ENCODE assay signal across 9 cellular contexts in genomic region chr3:51710631-51711351, GRCh38. TPM values are rescaled to one million over a fixed set of nuclear protein-coding genes. Genes with fewer than 3 reads are reported as not detected.
DNase-seq lines count a peak whose midpoint lies in the region; ATAC-seq and TF ChIP-seq lines count a peak whose summit lies in the region.
"Had no signal": no experiment of that assay in that cellular context is flagged by ENCODE, and none has a peak within 500 bp of the region (broad histone marks: within the 10 kb centered on the region; RNA-seq: fewer than 3 reads in every experiment).

No MANE protein-coding gene starts in this region.

- intact Hi-C loops in activated CD8-positive, alpha-beta T cell treated with anti-CD3 and anti-CD28 coated beads for 36 hours (cut with micrococcal nuclease), result no loop called here

- no peak overlapping the region for H3K27ac Mint-ChIP-seq in activated CD8-positive, alpha-beta T cell treated with anti-CD3 and anti-CD28 coated beads for 36 hours
- no peak overlapping the region for H3K27ac Mint-ChIP-seq in activated CD8-positive, alpha-beta T cell treated with anti-CD3 and anti-CD28 coated beads, Interleukin-2, amount 10 ng/mL, durations not matched to agents 7 days and 5 days
- peak overlapping the region; percentile 81 for H3K27ac Mint-ChIP-seq in central memory CD8-positive, alpha-beta T cell (ENCODE audit: low read depth)
- H3K27ac Mint-ChIP-seq in progenitor cell of endocrine pancreas, result no peak overlapping the region

- DNase-seq in activated CD8-positive, alpha-beta T cell treated with anti-CD3 and anti-CD28 coated beads for 36 hours, result peak; percentile 42
- no peak for DNase-seq in activated CD8-positive, alpha-beta T cell treated with anti-CD3 and anti-CD28 coated beads, Interleukin-2, amount 10 ng/mL, durations not matched to agents 7 days and 5 days
- DNase-seq in NCI-H524 treated with DMSO at 0.1 percent for 48 hours (lab: John Stamatoyannopoulos, UW) (peak; percentile 41), progenitor cell of endocrine pancreas (ENCODE audit: low spot score, unreplicated experiment) (no peak), OCI-M1 (lab: John Stamatoyannopoulos, UW) (no peak), NCI-H1436 (lab: John Stamatoyannopoulos, UW) (no peak)
- no peak for DNase-seq in central memory CD8-positive, alpha-beta T cell (ENCODE audit: low spot score in 2 of 2)
- DNase-seq: NCI-H1092 had no signal

- POLR2A ChIA-PET in activated CD8-positive, alpha-beta T cell treated with anti-CD3 and anti-CD28 coated beads for 36 hours (lab: Charles Lee), result interaction anchor here (0.6 kb wide), 1 partner anchor 8 kb away, joined by 3 read pairs; no protein-coding TSS in a partner anchor
- POLR2A ChIA-PET in activated CD8-positive, alpha-beta T cell treated with anti-CD3 and anti-CD28 coated beads, Interleukin-2, amount 10 ng/mL, durations not matched to agents 7 days and 5 days (lab: Charles Lee), result no interaction called here

- H3K4me3 Mint-ChIP-seq in activated CD8-positive, alpha-beta T cell treated with anti-CD3 and anti-CD28 coated beads for 36 hours, result no peak overlapping the region
- no peak overlapping the region for H3K4me3 Mint-ChIP-seq in activated CD8-positive, alpha-beta T cell treated with anti-CD3 and anti-CD28 coated beads, Interleukin-2, amount 10 ng/mL, durations not matched to agents 7 days and 5 days
- H3K4me3 Mint-ChIP-seq in central memory CD8-positive, alpha-beta T cell, result no peak overlapping the region
- no peak overlapping the region for H3K4me3 Mint-ChIP-seq in progenitor cell of endocrine pancreas (ENCODE audit: low read depth)

- CTCF ChIA-PET in activated CD8-positive, alpha-beta T cell treated with anti-CD3 and anti-CD28 coated beads for 36 hours (lab: Charles Lee), result interaction anchor here (1.1 to 3.0 kb wide), 11 partner anchors 9 to 209 kb away, joined by 3 to 20 read pairs (median 5); no protein-coding TSS in a partner anchor
- CTCF ChIA-PET in activated CD8-positive, alpha-beta T cell treated with anti-CD3 and anti-CD28 coated beads, Interleukin-2, amount 10 ng/mL, durations not matched to agents 7 days and 5 days (lab: Charles Lee), result interaction anchor here (1.2 to 1.3 kb wide), 2 partner anchors 8 to 89 kb away, joined by 5 to 10 read pairs; no protein-coding TSS in a partner anchor

- H3K9me3 Mint-ChIP-seq in activated CD8-positive, alpha-beta T cell treated with anti-CD3 and anti-CD28 coated beads for 36 hours, result no peaks in the 10 kb centered on the region
- H3K9me3 Mint-ChIP-seq in activated CD8-positive, alpha-beta T cell treated with anti-CD3 and anti-CD28 coated beads, Interleukin-2, amount 10 ng/mL, durations not matched to agents 7 days and 5 days (ENCODE audit: insufficient read depth), result no peaks in the 10 kb centered on the region
- no peaks in the 10 kb centered on the region for H3K9me3 Mint-ChIP-seq in central memory CD8-positive, alpha-beta T cell
- H3K9me3 Mint-ChIP-seq in progenitor cell of endocrine pancreas (ENCODE audit: low read depth), result no peaks in the 10 kb centered on the region

- H3K27me3 Mint-ChIP-seq in activated CD8-positive, alpha-beta T cell treated with anti-CD3 and anti-CD28 coated beads for 36 hours, result peaks cover 3% of the 10 kb centered on the region
- H3K27me3 Mint-ChIP-seq in activated CD8-positive, alpha-beta T cell treated with anti-CD3 and anti-CD28 coated beads, Interleukin-2, amount 10 ng/mL, durations not matched to agents 7 days and 5 days (ENCODE audit: low read depth), result peaks cover 6% of the 10 kb centered on the region
- H3K27me3 Mint-ChIP-seq in central memory CD8-positive, alpha-beta T cell, result no peaks in the 10 kb centered on the region
- H3K27me3 Mint-ChIP-seq in progenitor cell of endocrine pancreas, result peaks cover 29% of the 10 kb centered on the region

- peaks cover 10% of the 10 kb centered on the region for H3K4me1 Mint-ChIP-seq in activated CD8-positive, alpha-beta T cell treated with anti-CD3 and anti-CD28 coated beads for 36 hours (ENCODE audit: low read depth)
- no peaks in the 10 kb centered on the region for H3K4me1 Mint-ChIP-seq in activated CD8-positive, alpha-beta T cell treated with anti-CD3 and anti-CD28 coated beads, Interleukin-2, amount 10 ng/mL, durations not matched to agents 7 days and 5 days (ENCODE audit: low read depth)
- peaks cover 32% of the 10 kb centered on the region for H3K4me1 Mint-ChIP-seq in central memory CD8-positive, alpha-beta T cell
- H3K4me1 Mint-ChIP-seq in progenitor cell of endocrine pancreas (ENCODE audit: low read depth), result peaks cover 2% of the 10 kb centered on the region

- no peak for TF ChIP-seq CTCF in activated CD8-positive, alpha-beta T cell treated with anti-CD3 and anti-CD28 coated beads for 36 hours (IDR thresholded peaks at IDR 0.05)
- peak; percentile 40 for TF ChIP-seq CTCF in progenitor cell of endocrine pancreas (IDR thresholded peaks at IDR 0.05; ENCODE audit: unreplicated experiment)

- ATAC-seq in activated CD8-positive, alpha-beta T cell treated with anti-CD3 and anti-CD28 coated beads for 36 hours, result peak; percentile 53
- ATAC-seq in activated CD8-positive, alpha-beta T cell treated with anti-CD3 and anti-CD28 coated beads, Interleukin-2, amount 10 ng/mL, durations not matched to agents 7 days and 5 days, result no peak
- no peak for ATAC-seq in central memory CD8-positive, alpha-beta T cell (replicated peaks; ENCODE audit: extremely low read depth, poor library complexity, severe bottlenecking)
- ATAC-seq in HG02885 (IDR thresholded peaks at IDR 0.05; ENCODE audit: poor library complexity, unreplicated experiment), result no peak

- H3K36me3 Mint-ChIP-seq in activated CD8-positive, alpha-beta T cell treated with anti-CD3 and anti-CD28 coated beads for 36 hours (ENCODE audit: low read depth), result peaks cover 2% of the 10 kb centered on the region
- H3K36me3 Mint-ChIP-seq in activated CD8-positive, alpha-beta T cell treated with anti-CD3 and anti-CD28 coated beads, Interleukin-2, amount 10 ng/mL, durations not matched to agents 7 days and 5 days (ENCODE audit: low read depth), result peaks cover 4% of the 10 kb centered on the region
- H3K36me3 Mint-ChIP-seq in central memory CD8-positive, alpha-beta T cell (ENCODE audit: insufficient read depth), result peaks cover 5% of the 10 kb centered on the region
- no peaks in the 10 kb centered on the region for H3K36me3 Mint-ChIP-seq in progenitor cell of endocrine pancreas (ENCODE audit: insufficient read depth)

RNA-seq across cellular contexts. Expression of gene GRM2, which starts 3.9 kb away (rescaled TPM):
- under 1 TPM; 0.20 to 0.22 TPM for total RNA-seq in activated CD8-positive, alpha-beta T cell treated with anti-CD3 and anti-CD28 coated beads for 36 hours
- 1 to 10 TPM; 1.1 to 1.7 TPM for total RNA-seq in activated CD8-positive, alpha-beta T cell treated with anti-CD3 and anti-CD28 coated beads, Interleukin-2, amount 10 ng/mL, durations not matched to agents 7 days and 5 days
- total RNA-seq in progenitor cell of endocrine pancreas, result 0.19 and 0.82 TPM in 2 replicates

RNA-seq across cellular contexts. Expression of gene TEX264, which starts 39.7 kb away (rescaled TPM):
- 10 to 100 TPM; 24.9 to 26.0 TPM for total RNA-seq in activated CD8-positive, alpha-beta T cell treated with anti-CD3 and anti-CD28 coated beads for 36 hours
- 10 to 100 TPM; 62.6 to 65.0 TPM for total RNA-seq in activated CD8-positive, alpha-beta T cell treated with anti-CD3 and anti-CD28 coated beads, Interleukin-2, amount 10 ng/mL, durations not matched to agents 7 days and 5 days
- total RNA-seq in progenitor cell of endocrine pancreas, result 29.6 and 30.6 TPM in 2 replicates

Comparison
In these comparisons a context has a peak if more than half of its experiments do, and no peak if none do; other contexts are left out.
1. DNase-seq: peak in activated CD8-positive, alpha-beta T cell treated with anti-CD3 and anti-CD28 coated beads for 36 hours (single experiment) and NCI-H524 treated with DMSO at 0.1 percent for 48 hours (single experiment); none in activated CD8-positive, alpha-beta T cell treated with anti-CD3 and anti-CD28 coated beads, Interleukin-2, amount 10 ng/mL, durations not matched to agents 7 days and 5 days (single experiment), central memory CD8-positive, alpha-beta T cell (0 of 2), progenitor cell of endocrine pancreas (single experiment), OCI-M1 (single experiment) and NCI-H1436 (single experiment).